Comparison of ENCODE assay signal across 1 cellular context in the genomic region with DNA sequence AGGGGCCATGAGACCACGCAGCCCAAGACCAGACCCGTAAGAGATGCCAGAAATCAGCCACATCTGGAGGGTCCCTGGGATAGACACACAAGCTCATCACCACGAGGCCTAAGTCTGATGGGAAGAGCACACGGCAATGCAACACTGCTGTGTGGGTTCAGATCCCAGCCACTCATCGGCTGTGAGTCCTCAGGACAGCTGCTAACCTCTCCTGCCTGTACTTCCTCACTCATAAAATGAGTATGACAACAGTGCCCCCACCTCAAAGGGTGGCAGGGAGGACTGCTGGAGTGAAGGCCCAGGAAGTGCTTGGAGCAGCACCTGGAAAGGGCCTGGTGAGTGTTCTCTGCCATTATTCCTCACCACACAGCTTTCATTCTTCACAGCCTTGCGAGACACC.
A peak's percentile ranks its signal among the peaks of the same experiment; 100 is the strongest.
TF ChIP-seq lines count a peak whose summit lies in the region.

No MANE protein-coding gene starts in this region.

TF ChIP-seq in HepG2, 621 proteins besides CTCF, POLR2A, EP300 and RAD21:
- TF ChIP-seq ZNF407 (CRISPR knock-in tag; IDR thresholded peaks at IDR 0.05; ENCODE audit: not compliant biosample characterization) (no peak), ZNF205 (CRISPR knock-in tag; IDR thresholded peaks at IDR 0.05) (no peak), SRSF1 (optimal IDR thresholded peaks at IDR 0.05; ENCODE audit: low read depth, low read length) (no peak), ZFP91 (CRISPR knock-in tag; IDR thresholded peaks at IDR 0.05; ENCODE audit: borderline replicate concordance) (0 out of 2 replicates have a peak, but pooled peaks have one; percentile 7), RARG (CRISPR knock-in tag; IDR thresholded peaks at IDR 0.05; ENCODE audit: low read depth) (no peak), RBM22 (optimal IDR thresholded peaks at IDR 0.05; ENCODE audit: low read length) (peak; percentile 30), ZSCAN29 (CRISPR knock-in tag; conservative IDR thresholded peaks at IDR 0.05) (no peak), SKI (IDR thresholded peaks at IDR 0.05; ENCODE audit: partially characterized antibody) (no peak), STAG1 (CRISPR knock-in tag; IDR thresholded peaks at IDR 0.05) (peak; percentile 22), PHF5A (CRISPR knock-in tag; IDR thresholded peaks at IDR 0.05; ENCODE audit: low read depth, unreplicated experiment) (no peak), ZNF749 (CRISPR knock-in tag; IDR thresholded peaks at IDR 0.05; ENCODE audit: borderline replicate concordance) (no peak), ZFAT (CRISPR knock-in tag; conservative IDR thresholded peaks at IDR 0.05) (no peak), CENPT (CRISPR knock-in tag; IDR thresholded peaks at IDR 0.05; ENCODE audit: low read depth) (no peak), EED (CRISPR knock-in tag; IDR thresholded peaks at IDR 0.05) (no peak), MEIS1 (CRISPR knock-in tag; IDR thresholded peaks at IDR 0.05; ENCODE audit: borderline replicate concordance) (no peak), ZNF570 (CRISPR knock-in tag; IDR thresholded peaks at IDR 0.05; ENCODE audit: borderline replicate concordance) (no peak), ZFX (CRISPR knock-in tag; IDR thresholded peaks at IDR 0.05; ENCODE audit: low read depth) (0 out of 2 replicates have a peak, but pooled peaks have one; percentile 15), ZMYM4 (CRISPR knock-in tag; IDR thresholded peaks at IDR 0.05) (no peak), DZIP1 (CRISPR knock-in tag; IDR thresholded peaks at IDR 0.05) (no peak), IRF2 (CRISPR knock-in tag; IDR thresholded peaks at IDR 0.05) (no peak), CREM (IDR thresholded peaks at IDR 0.05) (no peak), CREM (CRISPR knock-in tag; IDR thresholded peaks at IDR 0.05) (no peak), ZNF644 (CRISPR knock-in tag; IDR thresholded peaks at IDR 0.05; ENCODE audit: low read depth) (no peak), TBX3 (IDR thresholded peaks at IDR 0.05; ENCODE audit: borderline replicate concordance) (no peak), ZNF768 (CRISPR knock-in tag; IDR thresholded peaks at IDR 0.05) (no peak)
- TF ChIP-seq, protein P1, sequence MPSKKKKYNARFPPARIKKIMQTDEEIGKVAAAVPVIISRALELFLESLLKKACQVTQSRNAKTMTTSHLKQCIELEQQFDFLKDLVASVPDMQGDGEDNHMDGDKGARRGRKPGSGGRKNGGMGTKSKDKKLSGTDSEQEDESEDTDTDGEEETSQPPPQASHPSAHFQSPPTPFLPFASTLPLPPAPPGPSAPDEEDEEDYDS (CRISPR knock-in tag; IDR thresholded peaks at IDR 0.05) = no peak
